Comparison of ENCODE assay signal across 33 cellular contexts in the genomic region with DNA sequence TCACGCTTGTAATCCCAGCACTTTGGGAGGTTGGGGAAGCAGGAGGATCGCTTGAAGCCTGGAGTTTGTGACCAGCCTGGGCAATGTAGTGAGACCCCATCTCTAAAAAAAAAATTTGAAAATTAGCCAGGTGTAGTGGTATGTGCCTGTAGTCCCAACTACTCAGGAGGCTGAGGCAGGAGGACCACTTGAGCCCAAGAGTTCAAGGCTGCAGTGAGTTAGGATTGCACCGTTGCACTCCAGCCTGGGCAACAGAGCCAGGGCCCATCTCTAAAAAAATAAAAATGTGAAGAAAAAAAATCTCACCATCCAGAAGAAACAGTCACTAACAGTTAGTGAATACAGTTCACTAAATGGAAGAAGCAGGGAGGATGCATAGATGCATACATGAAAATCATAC. TPM values are rescaled to one million over a fixed set of nuclear protein-coding genes. Genes with fewer than 3 reads are reported as not detected.
"Had no signal": no experiment of that assay in that cellular context is flagged by ENCODE, and none has a peak within 500 bp of the region (broad histone marks: within the 10 kb centered on the region; RNA-seq: fewer than 3 reads in every experiment).

No MANE protein-coding gene starts in this region.

- H3K27ac ChIP-seq: body of pancreas, brain microvascular endothelial cell, breast epithelium, VCaP had no signal

- ATAC-seq: activated CD4-positive, alpha-beta T cell treated with anti-CD3 and anti-CD28 coated beads for 36 hours; activated CD4-positive, CD25-positive, alpha-beta regulatory T cell treated with anti-CD3 and anti-CD28 coated beads, Interleukin-2, amount 50 U/mL, for 24 hours; activated CD8-positive, alpha-beta memory T cell treated with anti-CD3 and anti-CD28 coated beads, Interleukin-2, amount 10 ng/mL, durations not matched to agents 7 days and 5 days; activated CD8-positive, alpha-beta T cell treated with anti-CD3 and anti-CD28 coated beads, Interleukin-2, amount 10 ng/mL, durations not matched to agents 7 days and 5 days; activated naive CD8-positive, alpha-beta T cell treated with anti-CD3 and anti-CD28 coated beads, Interleukin-2, amount 50 U/mL, for 24 hours; body of pancreas had no signal

- FAIRE-seq: astrocyte had no signal

- H3K4me1 ChIP-seq: body of pancreas, breast epithelium had no signal

- H3K4me3 ChIP-seq: body of pancreas, breast epithelium had no signal

- DNase-seq: activated CD4-positive, alpha-beta memory T cell treated with anti-CD3 and anti-CD28 coated beads, Interleukin-2, amount 10 ng/mL, durations not matched to agents 7 days and 5 days; activated CD4-positive, alpha-beta T cell treated with anti-CD3 and anti-CD28 coated beads for 1 hour; activated CD4-positive, alpha-beta T cell treated with anti-CD3 and anti-CD28 coated beads for 36 hours; activated CD4-positive, alpha-beta T cell treated with anti-CD3 and anti-CD28 coated beads for 48 hours; activated CD4-positive, alpha-beta T cell treated with anti-CD3 and anti-CD28 coated beads, Interleukin-2, amount 10 ng/mL, durations not matched to agents 7 days and 5 days; activated CD4-positive, alpha-beta T cell treated with anti-CD3 and anti-CD28 coated beads, Interleukin-2, amount 50 U/mL, for 48 hours; activated CD4-positive, CD25-positive, alpha-beta regulatory T cell; activated CD8-positive, alpha-beta memory T cell treated with anti-CD3 and anti-CD28 coated beads for 24 hours; activated CD8-positive, alpha-beta memory T cell treated with anti-CD3 and anti-CD28 coated beads, Interleukin-2, amount 10 ng/mL, durations not matched to agents 7 days and 5 days; activated CD8-positive, alpha-beta memory T cell treated with anti-CD3 and anti-CD28 coated beads, Interleukin-2, amount 50 U/mL, for 48 hours; activated CD8-positive, alpha-beta T cell treated with anti-CD3 and anti-CD28 coated beads, Interleukin-2, amount 10 ng/mL, durations not matched to agents 7 days and 5 days; activated effector memory CD4-positive, alpha-beta T cell treated with Interleukin-2 at 50 U/mL for 16 hours; activated gamma-delta T cell; activated naive CD4-positive, alpha-beta T cell treated with anti-CD3 and anti-CD28 coated beads, Interleukin-2, amount 10 ng/mL, durations not matched to agents 7 days and 5 days; activated naive CD4-positive, alpha-beta T cell treated with Interleukin-2 at 50 U/mL for 16 hours; activated naive CD8-positive, alpha-beta T cell treated with anti-CD3 and anti-CD28 coated beads, Interleukin-2, amount 10 ng/mL, durations not matched to agents 7 days and 5 days; activated naive CD8-positive, alpha-beta T cell treated with anti-CD3 and anti-CD28 coated beads, Interleukin-2, amount 50 U/mL, for 24 hours; activated T-cell treated with anti-CD3 and anti-CD28 coated beads, Interleukin-2, amount 50 U/mL, for 24 hours; activated T-cell treated with anti-CD3 and anti-CD28 coated beads, Interleukin-2, amount 50 U/mL, for 48 hours; amygdala; anterior cingulate cortex; body of pancreas; brain microvascular endothelial cell; central memory CD4-positive, alpha-beta T cell; T-helper 1 cell; T-helper 2 cell; T-helper 9 cell had no signal

- H3K9me3 ChIP-seq: body of pancreas, breast epithelium had no signal

- H3K27me3 ChIP-seq: body of pancreas, brain microvascular endothelial cell, breast epithelium had no signal

RNA-seq across cellular contexts. Expression of gene TMEM271, which starts 34.8 kb away (rescaled TPM):
- total RNA-seq: activated CD4-positive, alpha-beta memory T cell treated with anti-CD3 and anti-CD28 coated beads, Interleukin-2, amount 10 ng/mL, durations not matched to agents 7 days and 5 days; activated CD4-positive, alpha-beta T cell treated with anti-CD3 and anti-CD28 coated beads for 36 hours; activated CD4-positive, alpha-beta T cell treated with anti-CD3 and anti-CD28 coated beads, Interleukin-2, amount 10 ng/mL, durations not matched to agents 7 days and 5 days; activated CD8-positive, alpha-beta memory T cell treated with anti-CD3 and anti-CD28 coated beads, Interleukin-2, amount 10 ng/mL, durations not matched to agents 7 days and 5 days; activated CD8-positive, alpha-beta T cell treated with anti-CD3 and anti-CD28 coated beads, Interleukin-2, amount 10 ng/mL, durations not matched to agents 7 days and 5 days; activated naive CD8-positive, alpha-beta T cell treated with anti-CD3 and anti-CD28 coated beads, Interleukin-2, amount 10 ng/mL, durations not matched to agents 7 days and 5 days; activated T-helper 2 cell treated with anti-CD3 and anti-CD28 coated beads, Interferon-gamma antibody, Interleukin-2, Interleukin-4, amounts not matched to agents 10 μg/mL and 5 μg/mL and 100 μg/mL, durations not matched to agents 14 hours and 24 hours and 36 hours; body of pancreas; breast epithelium; cardiac septum had no signal
